19 cellular contexts compared by ENCODE assay signal in the genomic region with DNA sequence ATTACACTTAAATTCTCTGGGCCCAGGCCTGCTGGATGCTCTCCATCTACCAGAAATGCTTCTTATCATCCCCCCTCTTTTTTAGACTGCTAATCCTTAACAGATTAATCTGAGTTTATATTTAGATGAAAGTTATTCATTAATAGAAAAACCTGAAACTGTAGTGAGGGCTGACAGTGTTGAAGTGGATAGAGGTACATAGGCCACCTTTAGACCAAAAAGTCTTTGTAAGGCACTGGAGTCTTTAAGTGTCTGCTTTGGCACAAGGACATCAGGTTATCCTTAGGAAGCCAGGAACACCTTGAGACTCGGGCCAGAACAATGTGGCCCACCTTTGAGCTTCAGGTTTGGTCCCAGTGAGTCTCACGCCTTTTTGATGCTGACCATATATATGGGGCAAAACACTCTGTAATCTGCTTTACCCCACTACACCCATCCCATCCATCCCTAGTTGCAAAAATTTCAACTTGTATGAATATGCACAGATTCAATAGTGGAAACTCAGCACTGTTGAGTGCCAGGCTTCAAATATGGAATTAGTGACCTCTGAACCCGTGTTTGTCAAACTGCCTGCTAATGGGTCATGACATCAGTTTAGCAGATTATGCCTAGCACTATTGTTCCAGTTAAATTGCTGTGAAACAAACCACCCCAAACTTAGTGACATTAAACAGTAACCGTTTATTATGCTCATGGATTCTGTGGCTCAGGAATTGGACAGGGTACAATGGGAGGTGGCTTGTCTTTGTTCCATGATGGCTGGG. TPM values are rescaled to one million over a fixed set of nuclear protein-coding genes. Genes with fewer than 3 reads are reported as not detected.
DNase-seq lines count a peak whose midpoint lies in the region; TF ChIP-seq lines count a peak whose summit lies in the region.
"Had no signal": no experiment of that assay in that cellular context is flagged by ENCODE, and none has a peak within 500 bp of the region (broad histone marks: within the 10 kb centered on the region; RNA-seq: fewer than 3 reads in every experiment).

No MANE protein-coding gene starts in this region.

- H2BK5ac ChIP-seq in mesenchymal stem cell (ENCODE audit: low read depth, low read length, poor library complexity, severe bottlenecking) = no peak overlapping the region

- no peak overlapping the region for H3K23ac ChIP-seq in mesenchymal stem cell (ENCODE audit: low read length in 2 of 2)

- H3K79me1 ChIP-seq in mesenchymal stem cell (replicated peaks; ENCODE audit: low read length, poor library complexity, severe bottlenecking) = peaks cover 20% of the 10 kb centered on the region

- TF ChIP-seq EP300 in tibial nerve (IDR thresholded peaks at IDR 0.05) = no peak

- H3K27ac ChIP-seq in colonic mucosa (peak overlapping the region; percentile 37), mesenchymal stem cell (ENCODE audit: low read length, poor library complexity, severe bottlenecking) (no peak overlapping the region), tibial nerve (peak overlapping the region in 3 of 4 donors; percentile 55 to 82 (median 71))
- H3K27ac ChIP-seq: 22Rv1 had no signal

- no peak overlapping the region for H2AFZ ChIP-seq in mesenchymal stem cell (ENCODE audit: low read depth, low read length)

- H3K27me3 ChIP-seq in colonic mucosa = no peaks in the 10 kb centered on the region
- H3K27me3 ChIP-seq in mesenchymal stem cell (ENCODE audit: control insufficient read depth in 1 of 2, insufficient read depth in 1 of 2, low read length in 2 of 2) = no peaks in the 10 kb centered on the region
- H3K27me3 ChIP-seq in tibial nerve = no peaks in the 10 kb centered on the region
- H3K27me3 ChIP-seq: BE2C had no signal

- no peak overlapping the region for H3K4ac ChIP-seq in mesenchymal stem cell (ENCODE audit: low read depth in 1 of 2, low read length in 2 of 2)

- no peak overlapping the region for H3K4me3 Mint-ChIP-seq in activated naive CD4-positive, alpha-beta T cell treated with anti-CD3 and anti-CD28 coated beads, Interleukin-2, amount 50 U/mL, for 24 hours
- H3K4me3 Mint-ChIP-seq: activated naive CD4-positive, alpha-beta T cell treated with anti-CD3 and anti-CD28 coated beads, Interleukin-2, amount 10 ng/mL, durations not matched to agents 7 days and 5 days; activated T-cell treated with anti-CD3 and anti-CD28 coated beads, Interleukin-2, amount 50 U/mL, for 4 hours; stimulated activated memory B cell treated with anti-CD40 and anti-IgM and Interleukin-4, amounts not matched to agents 10 μg/mL and 1 μg/mL and 100 μg/mL, for 72 hours had no signal

- intact Hi-C loops in colonic mucosa (cut with DNase I) = no loop called here

- H3K18ac ChIP-seq in mesenchymal stem cell (ENCODE audit: low read depth in 1 of 2, low read length in 2 of 2) = peak overlapping the region in 1 of 2 experiments; percentile 48

- H2AK5ac ChIP-seq in mesenchymal stem cell (ENCODE audit: low read length, severe bottlenecking) = peak overlapping the region; percentile 54

- peak overlapping the region; percentile 62 for H2BK15ac ChIP-seq in mesenchymal stem cell (ENCODE audit: low read depth, poor library complexity, severe bottlenecking)

- H3K9me3 Mint-ChIP-seq in activated naive CD4-positive, alpha-beta T cell treated with anti-CD3 and anti-CD28 coated beads, Interleukin-2, amount 50 U/mL, for 24 hours = no peaks in the 10 kb centered on the region
- H3K9me3 Mint-ChIP-seq: activated naive CD4-positive, alpha-beta T cell treated with anti-CD3 and anti-CD28 coated beads, Interleukin-2, amount 10 ng/mL, durations not matched to agents 7 days and 5 days; activated T-cell treated with anti-CD3 and anti-CD28 coated beads, Interleukin-2, amount 50 U/mL, for 4 hours; stimulated activated memory B cell treated with anti-CD40 and anti-IgM and Interleukin-4, amounts not matched to agents 10 μg/mL and 1 μg/mL and 100 μg/mL, for 72 hours had no signal

- no peaks in the 10 kb centered on the region for H3K36me3 Mint-ChIP-seq in activated naive CD4-positive, alpha-beta T cell treated with anti-CD3 and anti-CD28 coated beads, Interleukin-2, amount 50 U/mL, for 24 hours
- H3K36me3 Mint-ChIP-seq: activated naive CD4-positive, alpha-beta T cell treated with anti-CD3 and anti-CD28 coated beads, Interleukin-2, amount 10 ng/mL, durations not matched to agents 7 days and 5 days; stimulated activated memory B cell treated with anti-CD40 and anti-IgM and Interleukin-4, amounts not matched to agents 10 μg/mL and 1 μg/mL and 100 μg/mL, for 72 hours had no signal

- peak overlapping the region; percentile 61 for H4K8ac ChIP-seq in mesenchymal stem cell (ENCODE audit: low read length)

- H3K27me3 Mint-ChIP-seq in activated naive CD4-positive, alpha-beta T cell treated with anti-CD3 and anti-CD28 coated beads, Interleukin-2, amount 50 U/mL, for 24 hours = no peaks in the 10 kb centered on the region
- H3K27me3 Mint-ChIP-seq: activated naive CD4-positive, alpha-beta T cell treated with anti-CD3 and anti-CD28 coated beads, Interleukin-2, amount 10 ng/mL, durations not matched to agents 7 days and 5 days; stimulated activated memory B cell treated with anti-CD40 and anti-IgM and Interleukin-4, amounts not matched to agents 10 μg/mL and 1 μg/mL and 100 μg/mL, for 72 hours had no signal

- no peaks in the 10 kb centered on the region for H3K36me3 ChIP-seq in colonic mucosa
- H3K36me3 ChIP-seq in mesenchymal stem cell (ENCODE audit: control insufficient read depth in 1 of 2, insufficient read depth in 2 of 2, low read depth in 1 of 2, low read length in 2 of 2) = no peaks in the 10 kb centered on the region
- H3K36me3 ChIP-seq in tibial nerve = no peaks in the 10 kb centered on the region
- H3K36me3 ChIP-seq: BE2C, HAP-1 had no signal

- H3K9me3 ChIP-seq in colonic mucosa (no peaks in the 10 kb centered on the region), mesenchymal stem cell (ENCODE audit: control insufficient read depth, low read length) (no peaks in the 10 kb centered on the region), tibial nerve (no peaks in the 10 kb centered on the region)
- H3K9me3 ChIP-seq: BE2C, HAP-1 had no signal

- H3K14ac ChIP-seq in mesenchymal stem cell (ENCODE audit: low read length in 2 of 2) = no peak overlapping the region

- WGBS in mesenchymal stem cell = 100% methylated on average over 4 of the region's 4 CpGs
- WGBS in tibial nerve, 2 donors = 68 to 76% methylated on average over 4 of the region's 4 CpGs

- H3K4me2 ChIP-seq in mesenchymal stem cell (ENCODE audit: low read length, poor library complexity, severe bottlenecking) = peak overlapping the region; percentile 13

- H3K4me1 Mint-ChIP-seq in activated naive CD4-positive, alpha-beta T cell treated with anti-CD3 and anti-CD28 coated beads, Interleukin-2, amount 50 U/mL, for 24 hours = peaks cover 82% of the 10 kb centered on the region

- peaks cover 21% of the 10 kb centered on the region for H3K4me1 ChIP-seq in colonic mucosa
- peaks cover 20% of the 10 kb centered on the region for H3K4me1 ChIP-seq in mesenchymal stem cell (ENCODE audit: control insufficient read depth, insufficient read depth, low read depth, low read length)
- H3K4me1 ChIP-seq in tibial nerve = peaks cover 0 to 74% (median 54%) of the 10 kb centered on the region in 4 donors

- H3K4me3 ChIP-seq in colonic mucosa (no peak overlapping the region), mesenchymal stem cell (ENCODE audit: insufficient read depth in 1 of 2, low read depth in 1 of 2, low read length in 2 of 2) (no peak overlapping the region), tibial nerve (no peak overlapping the region)
- H3K4me3 ChIP-seq: HAP-1 had no signal

- no peak overlapping the region for H2BK120ac ChIP-seq in mesenchymal stem cell (ENCODE audit: low read depth, low read length)

- H3K9ac ChIP-seq in colonic mucosa (ENCODE audit: low read depth in 2 of 2, low read length in 2 of 2) (peak overlapping the region in 1 of 2 donors; percentile 43), mesenchymal stem cell (ENCODE audit: low read length) (no peak overlapping the region)

- H4K91ac ChIP-seq in mesenchymal stem cell (ENCODE audit: low read length) = no peak overlapping the region

- DNase-seq in activated naive CD4-positive, alpha-beta T cell treated with Interleukin-2 at 50 U/mL for 16 hours = no peak
- DNase-seq in colonic mucosa (no peak), mesenchymal stem cell (no peak), tibial nerve (ENCODE audit: low spot score in 2 of 2) (no peak), NCI-H1105 treated with DMSO at 0.1 percent for 48 hours (lab: John Stamatoyannopoulos, UW) (no peak), NCI-H146 treated with DMSO at 0.1 percent for 48 hours (lab: John Stamatoyannopoulos, UW; ENCODE audit: unreplicated experiment) (no peak), cerebellar nuclear complex (lab: John Stamatoyannopoulos, UW) (no peak)
- DNase-seq: activated CD4-positive, CD25-positive, alpha-beta regulatory T cell treated with anti-CD3 and anti-CD28 coated beads, Interleukin-2, amount 50 U/mL, for 72 hours; activated CD8-positive, alpha-beta memory T cell treated with anti-CD3 and anti-CD28 coated beads for 24 hours; activated naive CD4-positive, alpha-beta T cell treated with anti-CD3 and anti-CD28 coated beads, Interleukin-2, amount 10 ng/mL, durations not matched to agents 7 days and 5 days; activated T-cell treated with anti-CD3 and anti-CD28 coated beads, Interleukin-2, amount 50 U/mL, for 4 hours; mammary epithelial cell; NCI-H2171 treated with DMSO at 0.1 percent for 48 hours; SHP77 treated with DMSO at 0.1 percent for 48 hours had no signal

- no peak overlapping the region for H2BK12ac ChIP-seq in mesenchymal stem cell (ENCODE audit: low read length in 2 of 2)

- no peak for TF ChIP-seq POLR2A in tibial nerve (IDR thresholded peaks at IDR 0.05)

- TF ChIP-seq CTCF in colonic mucosa (IDR thresholded peaks at IDR 0.05) (no peak), tibial nerve (IDR thresholded peaks at IDR 0.05) (no peak)

- H3K27ac Mint-ChIP-seq in activated naive CD4-positive, alpha-beta T cell treated with anti-CD3 and anti-CD28 coated beads, Interleukin-2, amount 50 U/mL, for 24 hours = peak overlapping the region; percentile 10
- H3K27ac Mint-ChIP-seq: activated naive CD4-positive, alpha-beta T cell treated with anti-CD3 and anti-CD28 coated beads, Interleukin-2, amount 10 ng/mL, durations not matched to agents 7 days and 5 days; stimulated activated memory B cell treated with anti-CD40 and anti-IgM and Interleukin-4, amounts not matched to agents 10 μg/mL and 1 μg/mL and 100 μg/mL, for 72 hours had no signal

RNA-seq across cellular contexts. Expression of gene PDE8A, which starts 44.0 kb away (rescaled TPM):
- 10 to 100 TPM; 63.3 to 85.3 TPM for total RNA-seq in colonic mucosa
- 35.2 TPM for polyA plus RNA-seq in mesenchymal stem cell (2013, experiment 1 of 2)
- polyA plus RNA-seq in mesenchymal stem cell (2013, experiment 2 of 2) = 34.9 TPM
- 100 to 1,000 TPM in 1 of 4 donors, 10 to 100 TPM in 3; 49.4 to 108 (median 64.3) TPM for total RNA-seq in tibial nerve
